13 cellular contexts compared by ENCODE assay signal in the genomic region with DNA sequence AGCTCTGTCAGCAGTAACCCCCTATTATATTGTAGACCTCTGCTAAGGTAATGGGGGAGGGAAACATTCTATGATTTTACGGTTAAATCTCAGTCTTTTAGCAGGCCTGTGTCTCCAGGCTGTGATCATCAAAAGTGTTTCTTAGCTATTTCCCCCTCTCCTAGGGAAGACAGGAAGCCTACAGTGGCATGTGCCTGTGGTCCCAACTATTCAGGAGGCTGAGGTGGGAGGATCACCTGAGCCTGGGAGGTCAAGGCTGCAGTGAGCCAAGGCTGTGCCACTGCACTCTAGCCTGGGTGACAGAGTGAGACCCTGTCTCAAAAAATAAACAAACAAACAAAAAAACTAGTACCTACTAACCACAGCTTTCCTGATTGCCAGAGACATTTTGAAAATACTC.
"Had no signal": no experiment of that assay in that cellular context is flagged by ENCODE, and none has a peak within 500 bp of the region (broad histone marks: within the 10 kb centered on the region; RNA-seq: fewer than 3 reads in every experiment).

No MANE protein-coding gene starts in this region.

- H3K27me3 ChIP-seq: colonic mucosa, esophagus squamous epithelium, testis had no signal

- H3K4me3 Mint-ChIP-seq: naive thymus-derived CD8-positive, alpha-beta T cell; stimulated activated memory B cell treated with anti-CD40 and anti-IgM and Interleukin-4, amounts not matched to agents 10 μg/mL and 1 μg/mL and 100 μg/mL, for 72 hours; stimulated activated naive CD8-positive, alpha-beta T cell treated with anti-CD3 and anti-CD28 coated beads, Interleukin-15, Interleukin-2, amounts not matched to agents 100 ng/mL and 50 ng/mL, for 24 hours had no signal

- H3K36me3 ChIP-seq: colonic mucosa, transverse colon had no signal

- H3K4me1 ChIP-seq: colonic mucosa, esophagus squamous epithelium, transverse colon had no signal

- H3K4me3 ChIP-seq: colonic mucosa, esophagus squamous epithelium, mucosa of descending colon, smooth muscle cell, testis, transverse colon had no signal

- H3K27ac ChIP-seq: colonic mucosa, esophagus squamous epithelium, testis, transverse colon had no signal

- DNase-seq: colonic mucosa; dermis blood vessel endothelial cell; esophagus squamous epithelium; mammary epithelial cell; naive thymus-derived CD8-positive, alpha-beta T cell; stimulated activated CD4-positive, alpha-beta T cell treated with anti-CD3 and anti-CD28 coated beads, Interleukin-4, amount 100 ng/mL, for 1 hour; stimulated activated CD8-positive, alpha-beta memory T cell treated with anti-CD3 and anti-CD28 coated beads, Interleukin-4, amount 100 ng/mL, for 48 hours had no signal

- ATAC-seq: mucosa of descending colon; naive thymus-derived CD8-positive, alpha-beta T cell; stimulated activated memory B cell treated with anti-CD40 and anti-IgM and Interleukin-4, amounts not matched to agents 10 μg/mL and 1 μg/mL and 100 μg/mL, for 72 hours had no signal

- H3K9me3 Mint-ChIP-seq: naive thymus-derived CD8-positive, alpha-beta T cell; stimulated activated memory B cell treated with anti-CD40 and anti-IgM and Interleukin-4, amounts not matched to agents 10 μg/mL and 1 μg/mL and 100 μg/mL, for 72 hours; stimulated activated naive CD8-positive, alpha-beta T cell treated with anti-CD3 and anti-CD28 coated beads, Interleukin-15, Interleukin-2, amounts not matched to agents 100 ng/mL and 50 ng/mL, for 24 hours had no signal

- H3K4me1 Mint-ChIP-seq: naive thymus-derived CD8-positive, alpha-beta T cell; stimulated activated memory B cell treated with anti-CD40 and anti-IgM and Interleukin-4, amounts not matched to agents 10 μg/mL and 1 μg/mL and 100 μg/mL, for 72 hours had no signal

- H3K9me3 ChIP-seq: colonic mucosa, esophagus squamous epithelium, mucosa of descending colon, testis, transverse colon had no signal

- H3K27me3 Mint-ChIP-seq: naive thymus-derived CD8-positive, alpha-beta T cell; stimulated activated memory B cell treated with anti-CD40 and anti-IgM and Interleukin-4, amounts not matched to agents 10 μg/mL and 1 μg/mL and 100 μg/mL, for 72 hours; stimulated activated naive CD8-positive, alpha-beta T cell treated with anti-CD3 and anti-CD28 coated beads, Interleukin-15, Interleukin-2, amounts not matched to agents 100 ng/mL and 50 ng/mL, for 24 hours had no signal

- H3K27ac Mint-ChIP-seq: stimulated activated memory B cell treated with anti-CD40 and anti-IgM and Interleukin-4, amounts not matched to agents 10 μg/mL and 1 μg/mL and 100 μg/mL, for 72 hours; stimulated activated naive CD8-positive, alpha-beta T cell treated with anti-CD3 and anti-CD28 coated beads, Interleukin-15, Interleukin-2, amounts not matched to agents 100 ng/mL and 50 ng/mL, for 24 hours had no signal
